8 cellular contexts compared by ENCODE assay signal in the genomic region with DNA sequence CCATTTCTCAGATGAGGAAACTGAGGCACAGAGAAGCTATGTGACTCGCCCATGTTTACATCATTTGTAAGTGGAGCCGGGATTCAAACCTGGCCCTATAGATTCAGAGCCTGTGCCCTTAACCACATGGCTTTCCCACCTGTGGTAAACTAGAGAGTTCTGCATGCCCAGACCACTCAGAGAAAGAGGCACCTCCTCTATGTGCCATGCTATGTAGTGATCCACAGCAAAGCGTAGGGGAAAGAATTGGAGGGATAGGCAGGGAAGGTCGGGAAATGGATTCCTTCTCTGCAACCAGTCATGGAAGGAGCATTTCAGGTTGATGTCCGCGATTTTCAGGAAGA. TPM values are rescaled to one million over a fixed set of nuclear protein-coding genes. Genes with fewer than 3 reads are reported as not detected.
DNase-seq lines count a peak whose midpoint lies in the region; ATAC-seq, FAIRE-seq and TF ChIP-seq lines count a peak whose summit lies in the region.

No MANE protein-coding gene starts in this region.

- H3K27ac ChIP-seq in A549 = no peak overlapping the region
- no peak overlapping the region for H3K27ac ChIP-seq in KMS-11
- no peak overlapping the region for H3K27ac ChIP-seq in left ventricle myocardium inferior (replicated peaks)
- no peak overlapping the region for H3K27ac ChIP-seq in WERI-Rb-1

- H3K4me1 ChIP-seq in A549 = no peaks in the 10 kb centered on the region
- H3K4me1 ChIP-seq in KMS-11 (ENCODE audit: low read depth, poor library complexity, severe bottlenecking) = peaks cover 3% of the 10 kb centered on the region
- H3K4me1 ChIP-seq in left ventricle myocardium inferior = peaks cover 4% of the 10 kb centered on the region

- H2AFZ ChIP-seq in KMS-11 (ENCODE audit: low read depth) = peak overlapping the region; percentile 97; the same call in 1 of the 2 replicates

- TF ChIP-seq POLR2A in A549 (IDR thresholded peaks at IDR 0.05; ENCODE audit: low read length) = no peak

- CTCF ChIA-PET in A549 (lab: Yijun Ruan, JAX) = interaction anchor here (0.8 to 3.9 kb wide), 19 partner anchors 8 to 1029 kb away, joined by 3 to 18 read pairs (median 4); no protein-coding TSS in a partner anchor

- no peaks in the 10 kb centered on the region for H3K27me3 ChIP-seq in KMS-11 (ENCODE audit: insufficient read depth, low read depth)
- H3K27me3 ChIP-seq in left ventricle myocardium inferior (ENCODE audit: low read depth) = peaks cover 33% of the 10 kb centered on the region
- H3K27me3 ChIP-seq in WERI-Rb-1 (ENCODE audit: insufficient read depth, low read depth, severe bottlenecking) = no peaks in the 10 kb centered on the region

- WGBS in A549 (ENCODE audit: missing lambda C conversion rate) = 37% methylated on average over 6 of the region's 6 CpGs

- H3K79me2 ChIP-seq in KMS-11 (ENCODE audit: insufficient read depth, low read depth) = no peaks in the 10 kb centered on the region

- peak; percentile 80 to 85 for ATAC-seq in A549
- ATAC-seq in GM21367 (IDR thresholded peaks at IDR 0.05; ENCODE audit: unreplicated experiment) = peak; percentile 24

- DNase-seq in A549 (ENCODE audit: low read depth in 1 of 2, low spot score in 1 of 2) (no peak), left ventricle myocardium inferior (no peak), DMS53 (lab: John Stamatoyannopoulos, UW) (no peak), NCI-H82 (lab: John Stamatoyannopoulos, UW) (no peak), activated gamma-delta T cell (lab: John Stamatoyannopoulos, UW) (no peak), WERI-Rb-1 (no peak)

- H3K4me2 ChIP-seq in A549 (peak overlapping the region; percentile 67), KMS-11 (peak overlapping the region; percentile 73; the same call in 1 of the 2 replicates)

- H3K36me3 ChIP-seq in KMS-11 (ENCODE audit: insufficient read depth) (no peaks in the 10 kb centered on the region), left ventricle myocardium inferior (no peaks in the 10 kb centered on the region), WERI-Rb-1 (no peaks in the 10 kb centered on the region)

- intact Hi-C loops in left ventricle myocardium inferior (cut with micrococcal nuclease) = loop anchor here (10.0 kb wide), 1 partner anchor 765 kb away; no protein-coding TSS in a partner anchor

- TF ChIP-seq CTCF in A549 (IDR thresholded peaks at IDR 0.05) = no peak
- TF ChIP-seq CTCF in KMS-11 (conservative IDR thresholded peaks at IDR 0.05; ENCODE audit: low read depth, low read length) = no peak
- no peak for TF ChIP-seq CTCF in left ventricle myocardium inferior (IDR thresholded peaks at IDR 0.05; ENCODE audit: borderline replicate concordance)
- no peak for TF ChIP-seq CTCF in WERI-Rb-1 (IDR thresholded peaks at IDR 0.05; ENCODE audit: low read depth, low read length)

- FAIRE-seq in A549 (lab: Jason Lieb, UNC) = no peak

- H3K9me3 ChIP-seq in A549 = no peaks in the 10 kb centered on the region
- H3K9me3 ChIP-seq in left ventricle myocardium inferior (replicated peaks) = peaks cover 5% of the 10 kb centered on the region
- H3K9me3 ChIP-seq in WERI-Rb-1 (ENCODE audit: severe bottlenecking) = peaks cover 4% of the 10 kb centered on the region

- no peak for TF ChIP-seq RAD21 in A549 (conservative IDR thresholded peaks at IDR 0.05 in 1 of 2, IDR thresholded peaks at IDR 0.05 in 1 of 2)

- H3K9ac ChIP-seq in KMS-11 = no peak overlapping the region; the same call in 1 of the 2 replicates

- H3K4me3 ChIP-seq in A549 (no peak overlapping the region; the same call in 2 of the 3 replicates), KMS-11 (IDR thresholded peaks at IDR 0.05; ENCODE audit: insufficient read depth, low read depth, low read length) (no peak overlapping the region), left ventricle myocardium inferior (peak overlapping the region; percentile 62), WERI-Rb-1 (ENCODE audit: low read depth, low read length) (no peak overlapping the region)

- no peaks in the 10 kb centered on the region for H4K20me1 ChIP-seq in KMS-11 (ENCODE audit: insufficient read depth)

- POLR2A ChIA-PET in A549 (lab: Yijun Ruan, JAX) = no interaction called here

- no peak for TF ChIP-seq EP300 in A549 (IDR thresholded peaks at IDR 0.05)

TF ChIP-seq in A549, 52 proteins besides CTCF, POLR2A, EP300 and RAD21:
- TF ChIP-seq FOXS1 (CRISPR knock-in tag; IDR thresholded peaks at IDR 0.05) (no peak), RCOR1 (IDR thresholded peaks at IDR 0.05; ENCODE audit: low read depth, low read length) (no peak), NFE2L2 (conservative IDR thresholded peaks at IDR 0.05; ENCODE audit: low read length) (no peak), HDAC2 (IDR thresholded peaks at IDR 0.05) (no peak), RFX5 (IDR thresholded peaks at IDR 0.05) (no peak), MYC (IDR thresholded peaks at IDR 0.05; ENCODE audit: borderline replicate concordance, low read length) (no peak), NPAS2 (CRISPR knock-in tag; IDR thresholded peaks at IDR 0.05; ENCODE audit: borderline replicate concordance) (no peak)
- TF ChIP-seq, protein P1, sequence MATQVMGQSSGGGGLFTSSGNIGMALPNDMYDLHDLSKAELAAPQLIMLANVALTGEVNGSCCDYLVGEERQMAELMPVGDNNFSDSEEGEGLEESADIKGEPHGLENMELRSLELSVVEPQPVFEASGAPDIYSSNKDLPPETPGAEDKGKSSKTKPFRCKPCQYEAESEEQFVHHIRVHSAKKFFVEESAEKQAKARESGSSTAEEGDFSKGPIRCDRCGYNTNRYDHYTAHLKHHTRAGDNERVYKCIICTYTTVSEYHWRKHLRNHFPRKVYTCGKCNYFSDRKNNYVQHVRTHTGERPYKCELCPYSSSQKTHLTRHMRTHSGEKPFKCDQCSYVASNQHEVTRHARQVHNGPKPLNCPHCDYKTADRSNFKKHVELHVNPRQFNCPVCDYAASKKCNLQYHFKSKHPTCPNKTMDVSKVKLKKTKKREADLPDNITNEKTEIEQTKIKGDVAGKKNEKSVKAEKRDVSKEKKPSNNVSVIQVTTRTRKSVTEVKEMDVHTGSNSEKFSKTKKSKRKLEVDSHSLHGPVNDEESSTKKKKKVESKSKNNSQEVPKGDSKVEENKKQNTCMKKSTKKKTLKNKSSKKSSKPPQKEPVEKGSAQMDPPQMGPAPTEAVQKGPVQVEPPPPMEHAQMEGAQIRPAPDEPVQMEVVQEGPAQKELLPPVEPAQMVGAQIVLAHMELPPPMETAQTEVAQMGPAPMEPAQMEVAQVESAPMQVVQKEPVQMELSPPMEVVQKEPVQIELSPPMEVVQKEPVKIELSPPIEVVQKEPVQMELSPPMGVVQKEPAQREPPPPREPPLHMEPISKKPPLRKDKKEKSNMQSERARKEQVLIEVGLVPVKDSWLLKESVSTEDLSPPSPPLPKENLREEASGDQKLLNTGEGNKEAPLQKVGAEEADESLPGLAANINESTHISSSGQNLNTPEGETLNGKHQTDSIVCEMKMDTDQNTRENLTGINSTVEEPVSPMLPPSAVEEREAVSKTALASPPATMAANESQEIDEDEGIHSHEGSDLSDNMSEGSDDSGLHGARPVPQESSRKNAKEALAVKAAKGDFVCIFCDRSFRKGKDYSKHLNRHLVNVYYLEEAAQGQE (IDR thresholded peaks at IDR 0.05) = no peak
- TF ChIP-seq, protein P2, sequence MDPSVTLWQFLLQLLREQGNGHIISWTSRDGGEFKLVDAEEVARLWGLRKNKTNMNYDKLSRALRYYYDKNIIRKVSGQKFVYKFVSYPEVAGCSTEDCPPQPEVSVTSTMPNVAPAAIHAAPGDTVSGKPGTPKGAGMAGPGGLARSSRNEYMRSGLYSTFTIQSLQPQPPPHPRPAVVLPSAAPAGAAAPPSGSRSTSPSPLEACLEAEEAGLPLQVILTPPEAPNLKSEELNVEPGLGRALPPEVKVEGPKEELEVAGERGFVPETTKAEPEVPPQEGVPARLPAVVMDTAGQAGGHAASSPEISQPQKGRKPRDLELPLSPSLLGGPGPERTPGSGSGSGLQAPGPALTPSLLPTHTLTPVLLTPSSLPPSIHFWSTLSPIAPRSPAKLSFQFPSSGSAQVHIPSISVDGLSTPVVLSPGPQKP (IDR thresholded peaks at IDR 0.05; ENCODE audit: low read depth, low read length) = no peak

RNA-seq across cellular contexts. Expression of a gene that starts 15.4 kb away (rescaled TPM):
- polyA plus RNA-seq in A549 (2011; rRNA removed) (not detected in 2 replicates), A549 (2017; fragmentation: RNase III; extraction: RNeasy Plus Mini Kit Qiagen cat#74134 plus additional on column Dnase treatment) (not detected in 3 replicates)
- not detected in 2 replicates for polyA plus RNA-seq in A549 (2012; cell fraction: cytosol; rRNA removed)
- polyA plus RNA-seq in A549 (2012; cell fraction: nucleus; rRNA removed) = not detected in 2 replicates
- polyA minus RNA-seq in A549 (2011; rRNA and poly(A)+ RNA removed) = not detected in 2 replicates
- not detected for total RNA-seq in left ventricle myocardium inferior
